8 cellular contexts compared by ENCODE assay signal in genomic region chr3:183555541-183556081, GRCh38. TPM values are rescaled to one million over a fixed set of nuclear protein-coding genes. Genes with fewer than 3 reads are reported as not detected.
DNase-seq lines count a peak whose midpoint lies in the region; ATAC-seq and TF ChIP-seq lines count a peak whose summit lies in the region.

KLHL6 (minus strand) TSS chr3:183555706; CDS start chr3:183555653, 53 bp downstream.

- no peak within 1 kb of the TSS for H4K8ac ChIP-seq in mesendoderm (ENCODE audit: low read depth, low read length)

- H3K9me2 ChIP-seq in PC-9 (ENCODE audit: insufficient read depth) = no peaks in the 10 kb centered on the region

- H3K18ac ChIP-seq in mesendoderm (ENCODE audit: low read length) = peak within 1 kb of the TSS; percentile 19

- H3K27ac Mint-ChIP-seq in Caco-2 (ENCODE audit: unreplicated experiment) = no peak within 1 kb of the TSS

- peak within 1 kb of the TSS; percentile 45 for H3K4ac ChIP-seq in mesendoderm (ENCODE audit: low read depth, low read length)

- CTCF ChIA-PET in PC-9 (lab: Charles Lee) = no interaction called here
- CTCF ChIA-PET in Caco-2 (lab: Charles Lee) = no interaction called here

- ATAC-seq in HG02798 (IDR thresholded peaks at IDR 0.05; ENCODE audit: poor library complexity, unreplicated experiment) = peak; percentile 87
- ATAC-seq in stimulated activated naive CD8-positive, alpha-beta T cell treated with anti-CD3 and anti-CD28 coated beads, Interleukin-15, Interleukin-2, amounts not matched to agents 100 U/mL and 50 U/mL, for 24 hours = peak; percentile 93

- DNase-seq in GM13977 (ENCODE audit: low spot score) = peak; percentile 83
- DNase-seq in RPMI8226 = peak; percentile 87
- DNase-seq in activated gamma-delta T cell (lab: John Stamatoyannopoulos, UW) = peak; percentile 23
- DNase-seq in mesendoderm = peak; percentile 85
- peak; percentile 78 for DNase-seq in stimulated activated naive CD8-positive, alpha-beta T cell treated with anti-CD3 and anti-CD28 coated beads, Interleukin-15, Interleukin-2, amounts not matched to agents 100 U/mL and 50 U/mL, for 24 hours
- no peak for DNase-seq in PC-9
- no peak for DNase-seq in Caco-2

- H3F3A ChIP-seq in PC-9 (ENCODE audit: insufficient read depth, low read depth) = no peaks in the 10 kb centered on the region

- H3K9ac ChIP-seq in mesendoderm (ENCODE audit: low read length) = peak within 1 kb of the TSS; percentile 37

- POLR2A ChIA-PET in PC-9 (lab: Charles Lee; ENCODE audit: unreplicated experiment) = no interaction called here
- POLR2A ChIA-PET in Caco-2 (lab: Charles Lee) = no interaction called here

- no peaks in the 10 kb centered on the region for H3K9me3 ChIP-seq in PC-9 (ENCODE audit: insufficient read depth, low read depth)
- H3K9me3 ChIP-seq in Caco-2 = no peaks in the 10 kb centered on the region

- H3K4me1 ChIP-seq in mesendoderm (ENCODE audit: control insufficient read depth, low read depth, low read length) (peaks cover 4% of the 10 kb centered on the region), PC-9 (replicated peaks; ENCODE audit: insufficient read depth) (no peaks in the 10 kb centered on the region), Caco-2 (peaks cover 19% of the 10 kb centered on the region; the same call in 1 of the 2 replicates)

- no peaks in the 10 kb centered on the region for H3K36me3 Mint-ChIP-seq in Caco-2 (ENCODE audit: insufficient read depth, unreplicated experiment)

- no CpG with 5 or more reads among the region's 9 CpGs for WGBS in mesendoderm (ENCODE audit: extremely low coverage, insufficient coverage, low lambda C conversion rate)

- no peaks in the 10 kb centered on the region for H3K27me3 Mint-ChIP-seq in Caco-2 (ENCODE audit: insufficient read depth, unreplicated experiment)

- H3K27me3 ChIP-seq in mesendoderm (ENCODE audit: insufficient read depth, low read length, poor library complexity) = no peaks in the 10 kb centered on the region
- H3K27me3 ChIP-seq in PC-9 (ENCODE audit: insufficient read depth, low read depth) = no peaks in the 10 kb centered on the region
- H3K27me3 ChIP-seq in Caco-2 (replicated peaks; ENCODE audit: control insufficient read depth, insufficient read depth, low read length) = no peaks in the 10 kb centered on the region

- H3K4me2 ChIP-seq in mesendoderm (ENCODE audit: low read length) (no peak within 1 kb of the TSS), PC-9 (no peak within 1 kb of the TSS)

- peak within 1 kb of the TSS; percentile 74 for H3K56ac ChIP-seq in mesendoderm (ENCODE audit: low read length)

- H4K5ac ChIP-seq in mesendoderm (ENCODE audit: low read length) = no peak within 1 kb of the TSS

- no peak for TF ChIP-seq CTCF in GM13977 (IDR thresholded peaks at IDR 0.05; ENCODE audit: extremely low read depth, insufficient read depth, missing control alignments)
- TF ChIP-seq CTCF in PC-9 (conservative IDR thresholded peaks at IDR 0.05) = no peak
- TF ChIP-seq CTCF in Caco-2 (IDR thresholded peaks at IDR 0.05; ENCODE audit: insufficient read depth in 1 of 2, low read depth in 1 of 2, low read length in 1 of 2, severe bottlenecking in 1 of 2, unreplicated experiment in 1 of 2) = no peak

- peak within 1 kb of the TSS; percentile 91 for H2AK5ac ChIP-seq in mesendoderm (ENCODE audit: low read length)

- BruUV-seq in PC-9 (replicated peaks; lab: Mats Ljungman, UMichigan) (no TSS peak), Caco-2 (replicated peaks; lab: Mats Ljungman, UMichigan) (no TSS peak)

- no peak within 1 kb of the TSS for H2BK15ac ChIP-seq in mesendoderm (replicated peaks; ENCODE audit: low read depth)

- H3K9me3 Mint-ChIP-seq in Caco-2 (ENCODE audit: unreplicated experiment) = no peaks in the 10 kb centered on the region

- H3K79me2 ChIP-seq in mesendoderm (ENCODE audit: control insufficient read depth, insufficient read depth, low read length) = no peaks in the 10 kb centered on the region
- no peaks in the 10 kb centered on the region for H3K79me2 ChIP-seq in PC-9 (ENCODE audit: low read depth)

- no peak within 1 kb of the TSS for H2AFZ ChIP-seq in PC-9

- H3K4me3 ChIP-seq in mesendoderm (ENCODE audit: low read length) (no peak within 1 kb of the TSS), PC-9 (no peak within 1 kb of the TSS), Caco-2 (ENCODE audit: low read depth, low read length) (no peak within 1 kb of the TSS)

- H3K4me3 Mint-ChIP-seq in Caco-2 (ENCODE audit: unreplicated experiment) = no peak within 1 kb of the TSS

- intact Hi-C loops in PC-9 (cut with micrococcal nuclease; ENCODE audit: unreplicated experiment) (no loop called here), Caco-2 (cut with micrococcal nuclease; ENCODE audit: unreplicated experiment) (no loop called here)

- H3K27ac ChIP-seq in mesendoderm (ENCODE audit: low read depth, low read length) (peak within 1 kb of the TSS; percentile 42), PC-9 (no peak within 1 kb of the TSS)

- H2BK120ac ChIP-seq in mesendoderm (ENCODE audit: low read depth, low read length) = no peak within 1 kb of the TSS

- peaks cover 40% of the 10 kb centered on the region for H3K4me1 Mint-ChIP-seq in Caco-2 (ENCODE audit: low read depth, unreplicated experiment)

- H3K36me3 ChIP-seq in mesendoderm (ENCODE audit: control insufficient read depth, insufficient read depth, low read length) (no peaks in the 10 kb centered on the region), PC-9 (ENCODE audit: low read depth) (no peaks in the 10 kb centered on the region), Caco-2 (ENCODE audit: control insufficient read depth, insufficient read depth, low read length) (no peaks in the 10 kb centered on the region)

- in situ Hi-C loops in GM13977 (cut with MboI; ENCODE audit: low pct_unique_long_range_greater_than_20kb, low sequenced_read_pairs, unreplicated experiment) = no loop called here

- peak within 1 kb of the TSS; percentile 48 for H3K23ac ChIP-seq in mesendoderm (ENCODE audit: low read length)

- no peaks in the 10 kb centered on the region for H3K79me1 ChIP-seq in mesendoderm (ENCODE audit: low read length)

- H2BK5ac ChIP-seq in mesendoderm (ENCODE audit: low read length) = peak within 1 kb of the TSS; percentile 99

- no peaks in the 10 kb centered on the region for H4K20me1 ChIP-seq in PC-9 (ENCODE audit: insufficient read depth)

RNA-seq across cellular contexts. Expression of gene KLHL6, which starts in this region (rescaled TPM):
- polyA plus RNA-seq in mesendoderm (2013, experiment 1 of 2) = 0.08 TPM
- 0.06 TPM for polyA plus RNA-seq in mesendoderm (2013, experiment 2 of 2)
- total RNA-seq in PC-9 (2021) (0.04 TPM in 1 of 2 replicates, not detected in the other), Caco-2 (2022) (not detected in 2 replicates)

Comparison
In these comparisons a context has a peak if more than half of its experiments do, and no peak if none do; other contexts are left out.
1. DNase-seq: peak in GM13977 (single experiment), RPMI8226 (single experiment), activated gamma-delta T cell (single experiment), mesendoderm (single experiment) and stimulated activated naive CD8-positive, alpha-beta T cell treated with anti-CD3 and anti-CD28 coated beads, Interleukin-15, Interleukin-2, amounts not matched to agents 100 U/mL and 50 U/mL, for 24 hours (single experiment); none in PC-9 (0 of 2) and Caco-2 (0 of 2).